Comparison of ENCODE assay signal across 11 cellular contexts in the genomic region with DNA sequence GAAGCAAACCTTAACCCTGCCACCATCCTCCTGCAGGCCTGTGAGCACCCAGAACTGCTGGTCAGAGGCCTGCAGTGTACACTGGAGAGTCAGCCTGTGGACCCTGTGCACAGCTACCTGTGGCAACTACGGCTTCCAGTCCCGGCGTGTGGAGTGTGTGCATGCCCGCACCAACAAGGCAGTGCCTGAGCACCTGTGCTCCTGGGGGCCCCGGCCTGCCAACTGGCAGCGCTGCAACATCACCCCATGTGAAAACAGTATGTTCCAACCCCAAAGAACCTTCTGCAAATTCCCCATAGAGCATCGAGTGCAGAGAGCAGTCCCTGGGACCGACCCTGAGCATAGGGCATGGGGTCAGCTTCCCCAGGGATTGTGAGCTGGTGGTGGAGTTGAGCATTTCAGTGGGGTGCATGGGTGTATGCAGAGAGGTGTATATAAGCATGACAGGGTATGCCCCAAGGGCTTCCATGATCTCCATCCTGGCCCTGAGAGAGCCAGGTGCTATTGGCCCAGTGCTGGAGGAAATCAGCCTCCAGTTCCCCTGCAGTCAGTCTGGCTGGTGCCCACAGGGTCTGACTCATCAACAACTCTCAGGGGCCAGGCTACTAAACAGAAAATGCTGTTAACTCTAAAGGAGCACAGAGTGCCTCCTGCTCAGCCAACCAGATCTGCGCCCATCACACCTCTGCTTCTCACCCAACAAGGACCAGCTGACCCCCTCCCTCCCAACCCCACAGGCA.
DNase-seq lines count a peak whose midpoint lies in the region; ATAC-seq and TF ChIP-seq lines count a peak whose summit lies in the region.
"Had no signal": no experiment of that assay in that cellular context is flagged by ENCODE, and none has a peak within 500 bp of the region (broad histone marks: within the 10 kb centered on the region; RNA-seq: fewer than 3 reads in every experiment).

No MANE protein-coding gene starts in this region.

- no peak for TF ChIP-seq CTCF in fibroblast of lung (conservative IDR thresholded peaks at IDR 0.05 in 1 of 2, IDR thresholded peaks at IDR 0.05 in 1 of 2; ENCODE audit: low read depth in 1 of 2, low read length in 2 of 2)
- no peak for TF ChIP-seq CTCF in prostate gland (IDR thresholded peaks at IDR 0.05)

- H3K4me3 ChIP-seq in fibroblast of lung (replicated peaks in 1 of 4; ENCODE audit: control extremely low read depth in 1 of 4, insufficient read depth in 1 of 4, low read depth in 3 of 4, low read length in 4 of 4) (no peak overlapping the region), prostate gland (no peak overlapping the region), H7 (ENCODE audit: insufficient read depth, low read depth, low read length) (no peak overlapping the region)
- H3K4me3 ChIP-seq: heart right ventricle had no signal

- no peaks in the 10 kb centered on the region for H4K20me1 ChIP-seq in fibroblast of lung (ENCODE audit: control insufficient read depth, extremely low read depth, insufficient read depth, low read length)

- H3K36me3 ChIP-seq in fibroblast of lung (ENCODE audit: control insufficient read depth, insufficient read depth, low read length) (peaks cover 3% of the 10 kb centered on the region), prostate gland (no peaks in the 10 kb centered on the region), H7 (replicated peaks; ENCODE audit: control insufficient read depth, insufficient read depth, low read length) (no peaks in the 10 kb centered on the region)
- H3K36me3 ChIP-seq: heart right ventricle had no signal

- intact Hi-C loops in prostate gland (cut with DNase I): no loop called here

- H3K9me3 ChIP-seq in fibroblast of lung (ENCODE audit: control insufficient read depth, insufficient read depth, low read depth, low read length) (no peaks in the 10 kb centered on the region), prostate gland (no peaks in the 10 kb centered on the region)

- no peak overlapping the region for H2AFZ ChIP-seq in fibroblast of lung (ENCODE audit: low read length)

- peaks cover 7 to 10% of the 10 kb centered on the region in 2 donors for H3K9me3 Mint-ChIP-seq in stimulated activated naive CD8-positive, alpha-beta T cell treated with anti-CD3 and anti-CD28 coated beads, Interleukin-15, amount 100 ng/mL, for 72 hours

- WGBS in prostate gland: 93% methylated on average over 9 of the region's 9 CpGs

- H3K4me1 ChIP-seq in fibroblast of lung (ENCODE audit: control insufficient read depth, extremely low read depth, insufficient read depth, low read length) (peaks cover 16% of the 10 kb centered on the region), prostate gland (replicated peaks) (no peaks in the 10 kb centered on the region)
- H3K4me1 ChIP-seq: heart right ventricle had no signal

- DNase-seq in NCI-H446 treated with DMSO at 0.1 percent for 48 hours (lab: John Stamatoyannopoulos, UW) (peak; percentile 16), fibroblast of lung (ENCODE audit: low read depth in 2 of 2) (peak; percentile 44 to 69), prostate gland (ENCODE audit: low spot score) (no peak), H7 (no peak), activated gamma-delta T cell treated with Interleukin-2 at 50 U/mL for 16 hours (no peak)
- DNase-seq in stimulated activated naive CD8-positive, alpha-beta T cell treated with anti-CD3 and anti-CD28 coated beads, Interleukin-15, amount 100 ng/mL, for 72 hours: no peak
- DNase-seq: activated CD8-positive, alpha-beta memory T cell treated with anti-CD3 and anti-CD28 coated beads, Interleukin-2, amount 50 U/mL, for 48 hours; GDM1; heart right ventricle; NCI-H526 had no signal

- H3K27ac Mint-ChIP-seq in stimulated activated naive CD8-positive, alpha-beta T cell treated with anti-CD3 and anti-CD28 coated beads, Interleukin-15, amount 100 ng/mL, for 72 hours: no peak overlapping the region

- H3K27me3 ChIP-seq in fibroblast of lung (ENCODE audit: control insufficient read depth, insufficient read depth, low read length) (no peaks in the 10 kb centered on the region), prostate gland (replicated peaks; ENCODE audit: insufficient read depth) (no peaks in the 10 kb centered on the region), H7 (ENCODE audit: control insufficient read depth, insufficient read depth, low read length) (no peaks in the 10 kb centered on the region)

- H3K27me3 Mint-ChIP-seq in stimulated activated naive CD8-positive, alpha-beta T cell treated with anti-CD3 and anti-CD28 coated beads, Interleukin-15, amount 100 ng/mL, for 72 hours: peaks cover 10% of the 10 kb centered on the region

- H3K27ac ChIP-seq in fibroblast of lung (ENCODE audit: insufficient read depth, low read length): no peak overlapping the region
- no peak overlapping the region for H3K27ac ChIP-seq in prostate gland
- H3K27ac ChIP-seq: heart right ventricle had no signal

- H3K9ac ChIP-seq in fibroblast of lung (ENCODE audit: insufficient read depth, low read length): no peak overlapping the region

- no peaks in the 10 kb centered on the region for H3K4me1 Mint-ChIP-seq in stimulated activated naive CD8-positive, alpha-beta T cell treated with anti-CD3 and anti-CD28 coated beads, Interleukin-15, amount 100 ng/mL, for 72 hours

- no peak overlapping the region for H3K4me2 ChIP-seq in fibroblast of lung (ENCODE audit: extremely low read depth, insufficient read depth, low read length)

- ATAC-seq in GM19452 (IDR thresholded peaks at IDR 0.05; ENCODE audit: unreplicated experiment): peak; percentile 60
- peak; percentile 21 for ATAC-seq in stimulated activated naive CD8-positive, alpha-beta T cell treated with anti-CD3 and anti-CD28 coated beads, Interleukin-15, amount 100 ng/mL, for 72 hours

- H3K4me3 Mint-ChIP-seq in stimulated activated naive CD8-positive, alpha-beta T cell treated with anti-CD3 and anti-CD28 coated beads, Interleukin-15, amount 100 ng/mL, for 72 hours: no peak overlapping the region

- no peaks in the 10 kb centered on the region for H3K79me2 ChIP-seq in fibroblast of lung (ENCODE audit: control insufficient read depth, insufficient read depth, low read length)

- no peak for TF ChIP-seq POLR2A in prostate gland (IDR thresholded peaks at IDR 0.05)

Comparison
In these comparisons a context has a peak if more than half of its experiments do, and no peak if none do; other contexts are left out.
1. DNase-seq: peak in NCI-H446 treated with DMSO at 0.1 percent for 48 hours (single experiment) and fibroblast of lung (2 of 2); none in stimulated activated naive CD8-positive, alpha-beta T cell treated with anti-CD3 and anti-CD28 coated beads, Interleukin-15, amount 100 ng/mL, for 72 hours (0 of 2), prostate gland (single experiment), H7 (single experiment) and activated gamma-delta T cell treated with Interleukin-2 at 50 U/mL for 16 hours (single experiment).